In the genomic region with DNA sequence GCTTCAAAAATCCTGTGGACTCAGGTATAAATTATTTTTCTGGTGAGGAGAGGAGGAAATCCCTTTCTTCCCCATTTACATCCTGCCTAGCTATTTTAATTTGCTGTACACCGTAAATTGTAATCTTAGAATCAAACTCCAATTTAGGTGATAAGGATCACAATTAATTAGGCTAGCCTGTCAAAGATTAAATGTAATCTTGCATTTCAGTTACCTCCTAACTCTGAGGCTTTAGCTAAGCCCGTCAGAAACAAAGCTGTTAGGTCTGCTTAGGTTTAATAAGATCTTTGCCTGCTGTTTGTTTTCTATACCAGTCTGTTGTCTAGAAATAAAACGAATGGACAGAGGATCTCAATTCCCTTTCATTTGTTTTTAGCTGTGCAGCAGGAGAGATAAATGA, we compare ENCODE assay signal across 10 cellular contexts. TPM values are rescaled to one million over a fixed set of nuclear protein-coding genes. Genes with fewer than 3 reads are reported as not detected.
DNase-seq lines count a peak whose midpoint lies in the region; ATAC-seq and TF ChIP-seq lines count a peak whose summit lies in the region.
"Had no signal": no experiment of that assay in that cellular context is flagged by ENCODE, and none has a peak within 500 bp of the region (broad histone marks: within the 10 kb centered on the region; RNA-seq: fewer than 3 reads in every experiment).

No MANE protein-coding gene starts in this region.

- H3K36me3 ChIP-seq in heart right ventricle (no peaks in the 10 kb centered on the region), uterus (no peaks in the 10 kb centered on the region), MG63 (0 out of 2 replicates have a peak, but pooled peaks cover 3% of the 10 kb centered on the region)
- H3K36me3 ChIP-seq: cardiac muscle cell had no signal

- H3K4me3 Mint-ChIP-seq in central memory CD8-positive, alpha-beta T cell = peak overlapping the region; percentile 50
- peak overlapping the region in 4 of 8 donors; percentile 20 to 73 (median 29) for H3K4me3 Mint-ChIP-seq in naive B cell

- intact Hi-C loops in heart right ventricle (cut with DNase I) (loop anchor here in 5 of 10 donors (5.0 to 10.0 kb wide), 4 partner anchors 622 to 1025 kb away; no protein-coding TSS in a partner anchor), right cardiac atrium (cut with DNase I) (loop anchor here in 2 of 4 donors (10.0 kb wide), 2 partner anchors 52 to 452 kb away; a partner anchor contains a TSS), uterus (cut with DNase I; ENCODE audit: low total_unique reads) (no loop called here)

- H3K4me1 ChIP-seq in heart right ventricle (peaks cover 21 to 95% (median 94%) of the 10 kb centered on the region in 9 donors), right cardiac atrium (ENCODE audit: control insufficient read depth, insufficient read depth, low read length) (peaks cover 25% of the 10 kb centered on the region), uterus (peaks cover 14 to 21% of the 10 kb centered on the region in 2 donors)

- no peaks in the 10 kb centered on the region for H3K27me3 ChIP-seq in heart right ventricle
- no peaks in the 10 kb centered on the region for H3K27me3 ChIP-seq in right cardiac atrium (ENCODE audit: control insufficient read depth, insufficient read depth)
- no peaks in the 10 kb centered on the region for H3K27me3 ChIP-seq in uterus
- H3K27me3 ChIP-seq in MG63 = no peaks in the 10 kb centered on the region
- H3K27me3 ChIP-seq: cardiac muscle cell had no signal

- H3K9me3 ChIP-seq in heart right ventricle (no peaks in the 10 kb centered on the region), right cardiac atrium (ENCODE audit: control insufficient read depth, low read length) (no peaks in the 10 kb centered on the region), uterus (no peaks in the 10 kb centered on the region), MG63 (no peaks in the 10 kb centered on the region)

- TF ChIP-seq POLR2A in uterus (IDR thresholded peaks at IDR 0.05) = no peak

- H3K27ac Mint-ChIP-seq in central memory CD8-positive, alpha-beta T cell (ENCODE audit: low read depth) = peak overlapping the region; percentile 94
- H3K27ac Mint-ChIP-seq in naive B cell = peak overlapping the region in 5 of 6 donors; percentile 1 to 81 (median 61)

- peaks cover 81% of the 10 kb centered on the region for H3K4me1 Mint-ChIP-seq in central memory CD8-positive, alpha-beta T cell
- H3K4me1 Mint-ChIP-seq in naive B cell = peaks cover 52 to 81% (median 58%) of the 10 kb centered on the region in 3 donors

- ATAC-seq in heart right ventricle = no peak
- no peak for ATAC-seq in right cardiac atrium
- no peak for ATAC-seq in central memory CD8-positive, alpha-beta T cell (replicated peaks; ENCODE audit: extremely low read depth, poor library complexity, severe bottlenecking)
- no peak for ATAC-seq in naive B cell (ENCODE audit: low read depth in 2 of 2)
- ATAC-seq in GM18519 (IDR thresholded peaks at IDR 0.05; ENCODE audit: low FRiP score, unreplicated experiment) = no peak
- ATAC-seq: Panc1 had no signal

- TF ChIP-seq CTCF in heart right ventricle (IDR thresholded peaks at IDR 0.05) = no peak
- TF ChIP-seq CTCF in uterus (IDR thresholded peaks at IDR 0.05) = no peak

- H3K9me3 Mint-ChIP-seq in central memory CD8-positive, alpha-beta T cell = no peaks in the 10 kb centered on the region
- H3K9me3 Mint-ChIP-seq in naive B cell = no peaks in the 10 kb centered on the region

- WGBS in heart right ventricle, 2 donors = 15 to 16% methylated on average over 3 of the region's 3 CpGs
- 12% methylated on average over 3 of the region's 3 CpGs for WGBS in right cardiac atrium

- H3K4me3 ChIP-seq in heart right ventricle = peak overlapping the region in 1 of 10 donors; percentile 1
- no peak overlapping the region for H3K4me3 ChIP-seq in right cardiac atrium (ENCODE audit: low read length)
- peak overlapping the region in 1 of 2 donors; percentile 5 for H3K4me3 ChIP-seq in uterus
- no peak overlapping the region for H3K4me3 ChIP-seq in MG63
- H3K4me3 ChIP-seq: cardiac muscle cell had no signal

- H3K27ac ChIP-seq in heart right ventricle = peak overlapping the region in 9 of 10 donors; percentile 73 to 92 (median 85)
- no peak overlapping the region for H3K27ac ChIP-seq in right cardiac atrium (ENCODE audit: low read length)
- peak overlapping the region; percentile 81 to 89 for H3K27ac ChIP-seq in uterus

- peaks cover 4% of the 10 kb centered on the region for H3K36me3 Mint-ChIP-seq in central memory CD8-positive, alpha-beta T cell (ENCODE audit: insufficient read depth)
- no peaks in the 10 kb centered on the region for H3K36me3 Mint-ChIP-seq in naive B cell

- DNase-seq in heart right ventricle (no peak), right cardiac atrium (no peak), naive B cell (no peak), uterus (no peak), MG63 (no peak), NCI-H345 (lab: John Stamatoyannopoulos, UW) (no peak)
- no peak for DNase-seq in central memory CD8-positive, alpha-beta T cell (ENCODE audit: low spot score in 2 of 2)

- H3K27me3 Mint-ChIP-seq in central memory CD8-positive, alpha-beta T cell = no peaks in the 10 kb centered on the region
- no peaks in the 10 kb centered on the region for H3K27me3 Mint-ChIP-seq in naive B cell

RNA-seq across cellular contexts. Expression of a gene that starts 51.5 kb away (rescaled TPM):
- total RNA-seq in heart right ventricle (100 to 1,000 TPM in 8 of 10 donors, 10 to 100 TPM in 2; 45.6 to 269 (median 148) TPM), right cardiac atrium (100 to 1,000 TPM in 3 of 4 donors, 10 to 100 TPM in 1; 64.9 to 170 (median 116) TPM), uterus (100 to 1,000 TPM; 101 to 358 (median 190) TPM)
- polyA plus RNA-seq in heart right ventricle (10 to 100 TPM; 12.2 to 22.3 TPM), right cardiac atrium (29.7 TPM), naive B cell (ENCODE audit: low read depth in 6 of 6) (10 to 100 TPM; 31.2 to 49.2 (median 39.3) TPM)
- total RNA-seq in MG63 (2014; rRNA removed; shearing (Covaris generic); ENCODE audit: low replicate concordance) = 9.5 and 13.1 TPM in 2 replicates
